In genomic region chr7:17071866-17072265, GRCh38 we compare ENCODE assay signal across 19 cellular contexts.
DNase-seq lines count a peak whose midpoint lies in the region; ATAC-seq, FAIRE-seq and TF ChIP-seq lines count a peak whose summit lies in the region.
"Had no signal": no experiment of that assay in that cellular context is flagged by ENCODE, and none has a peak within 500 bp of the region (broad histone marks: within the 10 kb centered on the region; RNA-seq: fewer than 3 reads in every experiment).

No MANE protein-coding gene starts in this region.

- no peaks in the 10 kb centered on the region for H3K36me3 Mint-ChIP-seq in neural progenitor cell
- H3K36me3 Mint-ChIP-seq: IgD-negative memory B cell, naive B cell had no signal

- H3K27me3 ChIP-seq in right atrium auricular region: no peaks in the 10 kb centered on the region
- H3K27me3 ChIP-seq in neural progenitor cell: no peaks in the 10 kb centered on the region
- H3K27me3 ChIP-seq: cardiac muscle cell, stomach had no signal

- no peak overlapping the region for H3K4me2 ChIP-seq in neural progenitor cell

- H3K9ac ChIP-seq in neural progenitor cell: no peak overlapping the region

- H3K4me3 ChIP-seq in right atrium auricular region: no peak overlapping the region
- no peak overlapping the region for H3K4me3 ChIP-seq in neural progenitor cell
- H3K4me3 ChIP-seq: cardiac muscle cell, stomach had no signal

- TF ChIP-seq CTCF in right atrium auricular region (IDR thresholded peaks at IDR 0.05) (no peak), neural progenitor cell (IDR thresholded peaks at IDR 0.05) (no peak)

- H2AFZ ChIP-seq in neural progenitor cell (replicated peaks): no peak overlapping the region

- no peaks in the 10 kb centered on the region for H3K79me2 ChIP-seq in neural progenitor cell (ENCODE audit: low read depth)

- no peaks in the 10 kb centered on the region for H4K20me1 ChIP-seq in neural progenitor cell (ENCODE audit: low read depth)

- H3K27ac ChIP-seq in right atrium auricular region (no peak overlapping the region), neural progenitor cell (no peak overlapping the region)
- H3K27ac ChIP-seq: cardiac muscle cell had no signal

- H3K9me3 ChIP-seq in right atrium auricular region (no peaks in the 10 kb centered on the region), neural progenitor cell (ENCODE audit: low read depth) (no peaks in the 10 kb centered on the region)
- H3K9me3 ChIP-seq: stomach had no signal

- DNase-seq in GM12892 (ENCODE audit: insufficient read length) (peak; percentile 8), activated gamma-delta T cell treated with Interleukin-2 at 50 U/mL for 16 hours (no peak), right atrium auricular region (ENCODE audit: low spot score) (no peak), neural progenitor cell (ENCODE audit: low spot score) (no peak)
- DNase-seq: activated CD4-positive, alpha-beta memory T cell treated with anti-CD3 and anti-CD28 coated beads, Interleukin-2, amount 10 ng/mL, durations not matched to agents 7 days and 5 days; activated naive CD4-positive, alpha-beta T cell treated with Interleukin-2 at 50 U/mL for 16 hours; DMS153; naive B cell; NCI-H69; stimulated activated CD4-positive, alpha-beta T cell treated with anti-CD3 and anti-CD28 coated beads, Interleukin-4, amount 100 ng/mL, for 1 hour; stomach; T1000 had no signal

- no peaks in the 10 kb centered on the region for H3F3A ChIP-seq in neural progenitor cell (ENCODE audit: low read depth)

- no peak for TF ChIP-seq POLR2A in GM12892 (IDR thresholded peaks at IDR 0.05; ENCODE audit: low read depth, low read length)

- no peaks in the 10 kb centered on the region for H3K4me1 Mint-ChIP-seq in neural progenitor cell
- H3K4me1 Mint-ChIP-seq: naive B cell had no signal

- no peaks in the 10 kb centered on the region for H3K27me3 Mint-ChIP-seq in neural progenitor cell (ENCODE audit: insufficient read depth, low read depth)
- H3K27me3 Mint-ChIP-seq: activated CD4-positive, alpha-beta memory T cell treated with anti-CD3 and anti-CD28 coated beads, Interleukin-2, amount 10 ng/mL, durations not matched to agents 7 days and 5 days; IgD-negative memory B cell; naive B cell had no signal

- H3K36me3 ChIP-seq in right atrium auricular region (no peaks in the 10 kb centered on the region), neural progenitor cell (no peaks in the 10 kb centered on the region)
- H3K36me3 ChIP-seq: cardiac muscle cell, stomach had no signal

- no peak overlapping the region for H3K4me3 Mint-ChIP-seq in neural progenitor cell
- H3K4me3 Mint-ChIP-seq: activated CD4-positive, alpha-beta memory T cell treated with anti-CD3 and anti-CD28 coated beads, Interleukin-2, amount 10 ng/mL, durations not matched to agents 7 days and 5 days; IgD-negative memory B cell; naive B cell had no signal

- no peak overlapping the region for H3K27ac Mint-ChIP-seq in neural progenitor cell
- H3K27ac Mint-ChIP-seq: activated CD4-positive, alpha-beta memory T cell treated with anti-CD3 and anti-CD28 coated beads, Interleukin-2, amount 10 ng/mL, durations not matched to agents 7 days and 5 days; IgD-negative memory B cell; naive B cell had no signal

- H3K9me3 Mint-ChIP-seq in neural progenitor cell: peaks cover 3% of the 10 kb centered on the region
- H3K9me3 Mint-ChIP-seq: activated CD4-positive, alpha-beta memory T cell treated with anti-CD3 and anti-CD28 coated beads, Interleukin-2, amount 10 ng/mL, durations not matched to agents 7 days and 5 days; IgD-negative memory B cell had no signal

- ATAC-seq in GM19372 (IDR thresholded peaks at IDR 0.05; ENCODE audit: low read depth, unreplicated experiment): peak; percentile 74
- peak; percentile 83 for ATAC-seq in HG02642 (IDR thresholded peaks at IDR 0.05; ENCODE audit: poor library complexity, unreplicated experiment)
- peak; percentile 72 for ATAC-seq in HG03432 (IDR thresholded peaks at IDR 0.05; ENCODE audit: unreplicated experiment)
- ATAC-seq in HG03196 (IDR thresholded peaks at IDR 0.05; ENCODE audit: unreplicated experiment): no peak
- ATAC-seq: Right ventricle myocardium inferior had no signal

- peak; percentile 46 for FAIRE-seq in GM12892 (lab: Jason Lieb, UNC)

- H3K4me1 ChIP-seq in right atrium auricular region: no peaks in the 10 kb centered on the region
- H3K4me1 ChIP-seq in neural progenitor cell: no peaks in the 10 kb centered on the region
